Comparison of ENCODE assay signal across 1 cellular context in the genomic region with DNA sequence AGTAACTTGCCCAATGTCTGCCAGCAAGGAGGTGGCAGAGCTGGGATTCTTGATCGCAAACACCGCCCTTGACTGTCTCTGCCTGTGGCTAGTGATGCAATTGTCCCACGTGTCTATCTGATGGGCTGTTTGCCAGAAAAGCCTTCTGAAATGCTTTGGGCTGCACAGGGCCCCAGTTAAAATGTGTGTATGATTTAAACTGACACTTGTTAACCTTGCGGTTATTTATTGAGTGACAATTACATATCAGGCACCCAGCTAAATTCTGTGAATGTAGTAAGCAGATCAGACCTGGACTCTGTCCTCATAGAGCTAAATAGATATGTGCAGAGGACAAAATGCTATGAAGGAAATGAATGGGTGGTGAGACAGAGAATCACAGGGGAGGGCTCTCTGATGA.
TF ChIP-seq lines count a peak whose summit lies in the region.

No MANE protein-coding gene starts in this region.

TF ChIP-seq in HEK293, 187 proteins besides CTCF, POLR2A, EP300 and RAD21 (continued from another document and continues in another):
- no peak for TF ChIP-seq ZNF776 (tag by site-specific recombination; IDR thresholded peaks at IDR 0.05; ENCODE audit: borderline replicate concordance)
- no peak for TF ChIP-seq ZNF19 (tag by site-specific recombination; IDR thresholded peaks at IDR 0.05; ENCODE audit: low read depth)
- TF ChIP-seq ZNF37A (tag by site-specific recombination; IDR thresholded peaks at IDR 0.05): no peak
- TF ChIP-seq ZNF571 (tag by site-specific recombination; IDR thresholded peaks at IDR 0.05): no peak
- TF ChIP-seq ZNF596 (tag by site-specific recombination; IDR thresholded peaks at IDR 0.05): no peak
- TF ChIP-seq, protein P1, sequence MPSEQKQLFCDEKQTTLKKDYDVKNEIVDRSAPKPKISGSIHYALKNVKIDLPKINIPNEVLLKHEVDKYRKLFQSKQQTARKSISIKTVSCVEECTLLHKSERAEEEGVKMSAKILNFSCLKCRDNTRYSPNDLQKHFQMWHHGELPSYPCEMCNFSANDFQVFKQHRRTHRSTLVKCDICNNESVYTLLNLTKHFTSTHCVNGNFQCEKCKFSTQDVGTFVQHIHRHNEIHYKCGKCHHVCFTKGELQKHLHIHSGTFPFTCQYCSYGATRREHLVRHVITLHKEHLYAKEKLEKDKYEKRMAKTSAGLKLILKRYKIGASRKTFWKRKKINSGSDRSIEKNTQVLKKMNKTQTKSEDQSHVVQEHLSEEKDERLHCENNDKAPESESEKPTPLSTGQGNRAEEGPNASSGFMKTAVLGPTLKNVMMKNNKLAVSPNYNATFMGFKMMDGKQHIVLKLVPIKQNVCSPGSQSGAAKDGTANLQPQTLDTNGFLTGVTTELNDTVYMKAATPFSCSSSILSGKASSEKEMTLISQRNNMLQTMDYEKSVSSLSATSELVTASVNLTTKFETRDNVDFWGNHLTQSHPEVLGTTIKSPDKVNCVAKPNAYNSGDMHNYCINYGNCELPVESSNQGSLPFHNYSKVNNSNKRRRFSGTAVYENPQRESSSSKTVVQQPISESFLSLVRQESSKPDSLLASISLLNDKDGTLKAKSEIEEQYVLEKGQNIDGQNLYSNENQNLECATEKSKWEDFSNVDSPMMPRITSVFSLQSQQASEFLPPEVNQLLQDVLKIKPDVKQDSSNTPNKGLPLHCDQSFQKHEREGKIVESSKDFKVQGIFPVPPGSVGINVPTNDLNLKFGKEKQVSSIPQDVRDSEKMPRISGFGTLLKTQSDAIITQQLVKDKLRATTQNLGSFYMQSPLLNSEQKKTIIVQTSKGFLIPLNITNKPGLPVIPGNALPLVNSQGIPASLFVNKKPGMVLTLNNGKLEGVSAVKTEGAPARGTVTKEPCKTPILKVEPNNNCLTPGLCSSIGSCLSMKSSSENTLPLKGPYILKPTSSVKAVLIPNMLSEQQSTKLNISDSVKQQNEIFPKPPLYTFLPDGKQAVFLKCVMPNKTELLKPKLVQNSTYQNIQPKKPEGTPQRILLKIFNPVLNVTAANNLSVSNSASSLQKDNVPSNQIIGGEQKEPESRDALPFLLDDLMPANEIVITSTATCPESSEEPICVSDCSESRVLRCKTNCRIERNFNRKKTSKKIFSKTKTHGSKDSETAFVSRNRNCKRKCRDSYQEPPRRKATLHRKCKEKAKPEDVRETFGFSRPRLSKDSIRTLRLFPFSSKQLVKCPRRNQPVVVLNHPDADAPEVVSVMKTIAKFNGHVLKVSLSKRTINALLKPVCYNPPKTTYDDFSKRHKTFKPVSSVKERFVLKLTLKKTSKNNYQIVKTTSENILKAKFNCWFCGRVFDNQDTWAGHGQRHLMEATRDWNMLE (tag by site-specific recombination; conservative IDR thresholded peaks at IDR 0.05; ENCODE audit: low read depth): peak; percentile 60
- no peak for TF ChIP-seq BCL11B (tag by site-specific recombination; IDR thresholded peaks at IDR 0.05; ENCODE audit: low read depth)
- TF ChIP-seq ZNF184 (tag by site-specific recombination; IDR thresholded peaks at IDR 0.05): peak; percentile 95
- TF ChIP-seq ZSCAN23 (tag by site-specific recombination; IDR thresholded peaks at IDR 0.05): peak; percentile 83
- TF ChIP-seq ZFP41 (tag by site-specific recombination; IDR thresholded peaks at IDR 0.05; ENCODE audit: borderline replicate concordance): no peak
- peak; percentile 69; the same call in 1 of the 2 replicates for TF ChIP-seq ZNF2 (tag by site-specific recombination; IDR thresholded peaks at IDR 0.05)
- TF ChIP-seq ZNF624 (tag by site-specific recombination; IDR thresholded peaks at IDR 0.05): no peak
- TF ChIP-seq GLIS1 (tag by site-specific recombination; IDR thresholded peaks at IDR 0.05): peak; percentile 53; the same call in 1 of the 2 replicates
- no peak for TF ChIP-seq ZNF670 (tag by site-specific recombination; IDR thresholded peaks at IDR 0.05; ENCODE audit: low read depth)
- peak; percentile 76; the same call in 1 of the 2 replicates for TF ChIP-seq ZNF24 (tag by site-specific recombination; IDR thresholded peaks at IDR 0.05)
- TF ChIP-seq OVOL3 (tag by site-specific recombination; IDR thresholded peaks at IDR 0.05): 0 out of 2 replicates have a peak, but pooled peaks have one; percentile 56
- no peak for TF ChIP-seq ZNF792 (tag by site-specific recombination; IDR thresholded peaks at IDR 0.05)
- TF ChIP-seq, protein P2, sequence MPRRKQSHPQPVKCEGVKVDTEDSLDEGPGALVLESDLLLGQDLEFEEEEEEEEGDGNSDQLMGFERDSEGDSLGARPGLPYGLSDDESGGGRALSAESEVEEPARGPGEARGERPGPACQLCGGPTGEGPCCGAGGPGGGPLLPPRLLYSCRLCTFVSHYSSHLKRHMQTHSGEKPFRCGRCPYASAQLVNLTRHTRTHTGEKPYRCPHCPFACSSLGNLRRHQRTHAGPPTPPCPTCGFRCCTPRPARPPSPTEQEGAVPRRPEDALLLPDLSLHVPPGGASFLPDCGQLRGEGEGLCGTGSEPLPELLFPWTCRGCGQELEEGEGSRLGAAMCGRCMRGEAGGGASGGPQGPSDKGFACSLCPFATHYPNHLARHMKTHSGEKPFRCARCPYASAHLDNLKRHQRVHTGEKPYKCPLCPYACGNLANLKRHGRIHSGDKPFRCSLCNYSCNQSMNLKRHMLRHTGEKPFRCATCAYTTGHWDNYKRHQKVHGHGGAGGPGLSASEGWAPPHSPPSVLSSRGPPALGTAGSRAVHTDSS (tag by site-specific recombination; IDR thresholded peaks at IDR 0.05): peak; percentile 47; the same call in 1 of the 2 replicates
- no peak for TF ChIP-seq YY2 (tag by site-specific recombination; IDR thresholded peaks at IDR 0.05)
- TF ChIP-seq SCRT1 (tag by site-specific recombination; IDR thresholded peaks at IDR 0.05; ENCODE audit: borderline replicate concordance): peak; percentile 69; the same call in 1 of the 2 replicates
- no peak for TF ChIP-seq ZFHX2 (tag by site-specific recombination; conservative IDR thresholded peaks at IDR 0.05)
- no peak for TF ChIP-seq ZNF10 (tag by site-specific recombination; IDR thresholded peaks at IDR 0.05)
- TF ChIP-seq, protein P3, sequence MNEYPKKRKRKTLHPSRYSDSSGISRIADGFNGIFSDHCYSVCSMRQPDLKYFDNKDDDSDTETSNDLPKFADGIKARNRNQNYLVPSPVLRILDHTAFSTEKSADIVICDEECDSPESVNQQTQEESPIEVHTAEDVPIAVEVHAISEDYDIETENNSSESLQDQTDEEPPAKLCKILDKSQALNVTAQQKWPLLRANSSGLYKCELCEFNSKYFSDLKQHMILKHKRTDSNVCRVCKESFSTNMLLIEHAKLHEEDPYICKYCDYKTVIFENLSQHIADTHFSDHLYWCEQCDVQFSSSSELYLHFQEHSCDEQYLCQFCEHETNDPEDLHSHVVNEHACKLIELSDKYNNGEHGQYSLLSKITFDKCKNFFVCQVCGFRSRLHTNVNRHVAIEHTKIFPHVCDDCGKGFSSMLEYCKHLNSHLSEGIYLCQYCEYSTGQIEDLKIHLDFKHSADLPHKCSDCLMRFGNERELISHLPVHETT (tag by site-specific recombination; IDR thresholded peaks at IDR 0.05): peak; percentile 91
- TF ChIP-seq ZBTB20 (tag by site-specific recombination; IDR thresholded peaks at IDR 0.05): peak; percentile 26; the same call in 1 of the 2 replicates
- TF ChIP-seq, protein P4, sequence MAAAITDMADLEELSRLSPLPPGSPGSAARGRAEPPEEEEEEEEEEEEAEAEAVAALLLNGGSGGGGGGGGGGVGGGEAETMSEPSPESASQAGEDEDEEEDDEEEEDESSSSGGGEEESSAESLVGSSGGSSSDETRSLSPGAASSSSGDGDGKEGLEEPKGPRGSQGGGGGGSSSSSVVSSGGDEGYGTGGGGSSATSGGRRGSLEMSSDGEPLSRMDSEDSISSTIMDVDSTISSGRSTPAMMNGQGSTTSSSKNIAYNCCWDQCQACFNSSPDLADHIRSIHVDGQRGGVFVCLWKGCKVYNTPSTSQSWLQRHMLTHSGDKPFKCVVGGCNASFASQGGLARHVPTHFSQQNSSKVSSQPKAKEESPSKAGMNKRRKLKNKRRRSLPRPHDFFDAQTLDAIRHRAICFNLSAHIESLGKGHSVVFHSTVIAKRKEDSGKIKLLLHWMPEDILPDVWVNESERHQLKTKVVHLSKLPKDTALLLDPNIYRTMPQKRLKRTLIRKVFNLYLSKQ (tag by site-specific recombination; IDR thresholded peaks at IDR 0.05; ENCODE audit: borderline replicate concordance): no peak
- TF ChIP-seq ZNF549 (tag by site-specific recombination; IDR thresholded peaks at IDR 0.05): peak; percentile 86
- TF ChIP-seq ZNF132 (tag by site-specific recombination; IDR thresholded peaks at IDR 0.05; ENCODE audit: borderline replicate concordance): no peak
- TF ChIP-seq ZNF529 (tag by site-specific recombination; IDR thresholded peaks at IDR 0.05; ENCODE audit: insufficient replicate concordance): no peak
- TF ChIP-seq, protein P5, sequence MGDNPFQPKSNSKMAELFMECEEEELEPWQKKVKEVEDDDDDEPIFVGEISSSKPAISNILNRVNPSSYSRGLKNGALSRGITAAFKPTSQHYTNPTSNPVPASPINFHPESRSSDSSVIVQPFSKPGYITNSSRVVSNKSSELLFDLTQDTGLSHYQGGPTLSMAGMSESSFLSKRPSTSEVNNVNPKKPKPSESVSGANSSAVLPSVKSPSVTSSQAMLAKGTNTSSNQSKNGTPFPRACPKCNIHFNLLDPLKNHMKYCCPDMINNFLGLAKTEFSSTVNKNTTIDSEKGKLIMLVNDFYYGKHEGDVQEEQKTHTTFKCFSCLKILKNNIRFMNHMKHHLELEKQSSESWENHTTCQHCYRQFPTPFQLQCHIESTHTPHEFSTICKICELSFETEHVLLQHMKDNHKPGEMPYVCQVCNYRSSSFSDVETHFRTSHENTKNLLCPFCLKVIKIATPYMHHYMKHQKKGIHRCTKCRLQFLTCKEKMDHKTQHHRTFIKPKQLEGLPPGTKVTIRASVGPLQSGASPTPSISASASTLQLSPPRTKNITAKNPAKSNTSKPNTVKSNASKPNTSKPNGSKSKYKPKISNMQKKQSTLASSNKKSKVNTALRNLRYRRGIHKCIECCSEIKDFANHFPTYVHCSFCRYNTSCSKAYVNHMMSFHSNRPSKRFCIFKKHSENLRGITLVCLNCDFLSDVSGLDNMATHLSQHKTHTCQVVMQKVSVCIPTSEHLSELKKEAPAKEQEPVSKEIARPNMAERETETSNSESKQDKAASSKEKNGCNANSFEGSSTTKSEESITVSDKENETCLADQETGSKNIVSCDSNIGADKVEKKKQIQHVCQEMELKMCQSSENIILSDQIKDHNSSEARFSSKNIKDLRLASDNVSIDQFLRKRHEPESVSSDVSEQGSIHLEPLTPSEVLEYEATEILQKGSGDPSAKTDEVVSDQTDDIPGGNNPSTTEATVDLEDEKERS (tag by site-specific recombination; IDR thresholded peaks at IDR 0.05): no peak
- TF ChIP-seq, protein P6, sequence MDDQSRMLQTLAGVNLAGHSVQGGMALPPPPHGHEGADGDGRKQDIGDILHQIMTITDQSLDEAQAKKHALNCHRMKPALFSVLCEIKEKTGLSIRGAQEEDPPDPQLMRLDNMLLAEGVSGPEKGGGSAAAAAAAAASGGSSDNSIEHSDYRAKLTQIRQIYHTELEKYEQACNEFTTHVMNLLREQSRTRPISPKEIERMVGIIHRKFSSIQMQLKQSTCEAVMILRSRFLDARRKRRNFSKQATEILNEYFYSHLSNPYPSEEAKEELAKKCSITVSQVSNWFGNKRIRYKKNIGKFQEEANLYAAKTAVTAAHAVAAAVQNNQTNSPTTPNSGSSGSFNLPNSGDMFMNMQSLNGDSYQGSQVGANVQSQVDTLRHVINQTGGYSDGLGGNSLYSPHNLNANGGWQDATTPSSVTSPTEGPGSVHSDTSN (CRISPR knock-in tag; IDR thresholded peaks at IDR 0.05): no peak
- TF ChIP-seq, protein P7, sequence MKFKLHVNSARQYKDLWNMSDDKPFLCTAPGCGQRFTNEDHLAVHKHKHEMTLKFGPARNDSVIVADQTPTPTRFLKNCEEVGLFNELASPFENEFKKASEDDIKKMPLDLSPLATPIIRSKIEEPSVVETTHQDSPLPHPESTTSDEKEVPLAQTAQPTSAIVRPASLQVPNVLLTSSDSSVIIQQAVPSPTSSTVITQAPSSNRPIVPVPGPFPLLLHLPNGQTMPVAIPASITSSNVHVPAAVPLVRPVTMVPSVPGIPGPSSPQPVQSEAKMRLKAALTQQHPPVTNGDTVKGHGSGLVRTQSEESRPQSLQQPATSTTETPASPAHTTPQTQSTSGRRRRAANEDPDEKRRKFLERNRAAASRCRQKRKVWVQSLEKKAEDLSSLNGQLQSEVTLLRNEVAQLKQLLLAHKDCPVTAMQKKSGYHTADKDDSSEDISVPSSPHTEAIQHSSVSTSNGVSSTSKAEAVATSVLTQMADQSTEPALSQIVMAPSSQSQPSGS (tag by site-specific recombination; IDR thresholded peaks at IDR 0.05; ENCODE audit: low read depth): peak; percentile 46; the same call in 1 of the 2 replicates
- TF ChIP-seq ZNF629 (tag by site-specific recombination; IDR thresholded peaks at IDR 0.05): peak; percentile 92
- no peak for TF ChIP-seq YY1 (tag by site-specific recombination; IDR thresholded peaks at IDR 0.05)
- no peak for TF ChIP-seq ZNF140 (tag by site-specific recombination; IDR thresholded peaks at IDR 0.05)
- TF ChIP-seq, protein P8, sequence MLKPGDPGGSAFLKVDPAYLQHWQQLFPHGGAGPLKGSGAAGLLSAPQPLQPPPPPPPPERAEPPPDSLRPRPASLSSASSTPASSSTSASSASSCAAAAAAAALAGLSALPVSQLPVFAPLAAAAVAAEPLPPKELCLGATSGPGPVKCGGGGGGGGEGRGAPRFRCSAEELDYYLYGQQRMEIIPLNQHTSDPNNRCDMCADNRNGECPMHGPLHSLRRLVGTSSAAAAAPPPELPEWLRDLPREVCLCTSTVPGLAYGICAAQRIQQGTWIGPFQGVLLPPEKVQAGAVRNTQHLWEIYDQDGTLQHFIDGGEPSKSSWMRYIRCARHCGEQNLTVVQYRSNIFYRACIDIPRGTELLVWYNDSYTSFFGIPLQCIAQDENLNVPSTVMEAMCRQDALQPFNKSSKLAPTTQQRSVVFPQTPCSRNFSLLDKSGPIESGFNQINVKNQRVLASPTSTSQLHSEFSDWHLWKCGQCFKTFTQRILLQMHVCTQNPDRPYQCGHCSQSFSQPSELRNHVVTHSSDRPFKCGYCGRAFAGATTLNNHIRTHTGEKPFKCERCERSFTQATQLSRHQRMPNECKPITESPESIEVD (tag by site-specific recombination; IDR thresholded peaks at IDR 0.05): peak; percentile 89
- TF ChIP-seq ZSCAN30 (tag by site-specific recombination; IDR thresholded peaks at IDR 0.05): peak; percentile 56; the same call in 1 of the 2 replicates
- TF ChIP-seq OSR2 (tag by site-specific recombination; IDR thresholded peaks at IDR 0.05): peak; percentile 94
- peak; percentile 92 for TF ChIP-seq ZBTB17 (tag by site-specific recombination; IDR thresholded peaks at IDR 0.05)
- peak; percentile 54; the same call in 1 of the 2 replicates for TF ChIP-seq KLF8 (tag by site-specific recombination; IDR thresholded peaks at IDR 0.05)
- peak; percentile 63; the same call in 1 of the 2 replicates for TF ChIP-seq ZNF76 (tag by site-specific recombination; IDR thresholded peaks at IDR 0.05; ENCODE audit: borderline replicate concordance, low read depth)
- TF ChIP-seq KLF10 (tag by site-specific recombination; IDR thresholded peaks at IDR 0.05): peak; percentile 75
- TF ChIP-seq RBAK (tag by site-specific recombination; IDR thresholded peaks at IDR 0.05): no peak
- TF ChIP-seq GFI1B (tag by site-specific recombination; IDR thresholded peaks at IDR 0.05): peak; percentile 69; the same call in 1 of the 2 replicates
- no peak for TF ChIP-seq SP3 (tag by site-specific recombination; IDR thresholded peaks at IDR 0.05)
- TF ChIP-seq ZNF558 (tag by site-specific recombination; IDR thresholded peaks at IDR 0.05): peak; percentile 43; the same call in 1 of the 2 replicates
- TF ChIP-seq ZNF292 (tag by site-specific recombination; IDR thresholded peaks at IDR 0.05; ENCODE audit: borderline replicate concordance, low read depth): no peak
- peak; percentile 58; the same call in 1 of the 2 replicates for TF ChIP-seq ZNF626 (tag by site-specific recombination; IDR thresholded peaks at IDR 0.05)
- TF ChIP-seq ZNF677 (tag by site-specific recombination; IDR thresholded peaks at IDR 0.05): no peak
